Comparison of ENCODE assay signal across 25 cellular contexts in genomic region chr5:115565233-115565632, GRCh38.
"Had no signal": no experiment of that assay in that cellular context is flagged by ENCODE, and none has a peak within 500 bp of the region (broad histone marks: within the 10 kb centered on the region; RNA-seq: fewer than 3 reads in every experiment).

No MANE protein-coding gene starts in this region.

- DNase-seq: activated CD4-positive, alpha-beta T cell treated with anti-CD3 and anti-CD28 coated beads for 1 hour; activated CD4-positive, alpha-beta T cell treated with anti-CD3 and anti-CD28 coated beads, Interleukin-2, amount 10 ng/mL, durations not matched to agents 7 days and 5 days; activated CD8-positive, alpha-beta T cell treated with anti-CD3 and anti-CD28 coated beads for 36 hours; activated T-cell treated with anti-CD3 and anti-CD28 coated beads, Interleukin-2, amount 50 U/mL, for 4 hours; brain microvascular endothelial cell; caudate nucleus; foreskin keratinocyte; heart left ventricle; hypothalamus; naive B cell; nephron progenitor cell; right lobe of liver; stimulated activated CD4-positive, alpha-beta T cell treated with anti-CD3 and anti-CD28 coated beads, Interleukin-2, amount 100 ng/mL, for 48 hours; stimulated activated naive CD4-positive, alpha-beta T cell treated with Interleukin-2 at 50 U/mL for 16 hours; T-helper 2 cell; uterus had no signal

- H3K9me3 ChIP-seq: ascending aorta, heart left ventricle, neutrophil, right lobe of liver, thoracic aorta, uterus had no signal

- H3K27me3 Mint-ChIP-seq: type B pancreatic cell had no signal

- H3K36me3 ChIP-seq: adrenal gland, ascending aorta, brain microvascular endothelial cell, heart left ventricle, neutrophil, right lobe of liver, thoracic aorta, uterus had no signal

- H3K9me3 Mint-ChIP-seq: activated CD8-positive, alpha-beta T cell treated with anti-CD3 and anti-CD28 coated beads for 36 hours; activated naive CD4-positive, alpha-beta T cell treated with anti-CD3 and anti-CD28 coated beads, Interleukin-2, amount 50 U/mL, for 72 hours; type B pancreatic cell had no signal

- H3K4me1 Mint-ChIP-seq: activated CD4-positive, alpha-beta T cell treated with anti-CD3 and anti-CD28 coated beads, Interleukin-2, amount 10 ng/mL, durations not matched to agents 7 days and 5 days; activated T-helper 17 cell treated with anti-CD3 and anti-CD28 coated beads, Interleukin-2, amount 50 U/mL, for 72 hours; naive B cell; nephron progenitor cell; WTC11 had no signal

- H3K27ac ChIP-seq: adrenal gland, ascending aorta, brain microvascular endothelial cell, foreskin keratinocyte, heart left ventricle, neutrophil, right lobe of liver, thoracic aorta, uterus had no signal

- H3K36me3 Mint-ChIP-seq: activated naive CD4-positive, alpha-beta T cell treated with anti-CD3 and anti-CD28 coated beads, Interleukin-2, amount 50 U/mL, for 72 hours; naive B cell; type B pancreatic cell; WTC11 had no signal

- H3K27ac Mint-ChIP-seq: activated CD4-positive, alpha-beta T cell treated with anti-CD3 and anti-CD28 coated beads, Interleukin-2, amount 10 ng/mL, durations not matched to agents 7 days and 5 days; activated CD8-positive, alpha-beta T cell treated with anti-CD3 and anti-CD28 coated beads for 36 hours; activated naive CD4-positive, alpha-beta T cell treated with anti-CD3 and anti-CD28 coated beads, Interleukin-2, amount 50 U/mL, for 72 hours; activated T-helper 17 cell treated with anti-CD3 and anti-CD28 coated beads, Interleukin-2, amount 50 U/mL, for 72 hours; nephron progenitor cell; type B pancreatic cell; WTC11 had no signal

- H3K4me3 ChIP-seq: adrenal gland, ascending aorta, heart left ventricle, lung, right lobe of liver, thoracic aorta, uterus had no signal

- H3K27me3 ChIP-seq: adrenal gland, ascending aorta, brain microvascular endothelial cell, foreskin keratinocyte, heart left ventricle, neutrophil, right lobe of liver, uterus had no signal

- H3K4me1 ChIP-seq: adrenal gland, ascending aorta, foreskin keratinocyte, heart left ventricle, right lobe of liver, uterus had no signal

- H3K4me3 Mint-ChIP-seq: activated CD4-positive, alpha-beta T cell treated with anti-CD3 and anti-CD28 coated beads, Interleukin-2, amount 10 ng/mL, durations not matched to agents 7 days and 5 days; activated CD8-positive, alpha-beta T cell treated with anti-CD3 and anti-CD28 coated beads for 36 hours; activated T-cell treated with anti-CD3 and anti-CD28 coated beads, Interleukin-2, amount 50 U/mL, for 4 hours; activated T-helper 17 cell treated with anti-CD3 and anti-CD28 coated beads, Interleukin-2, amount 50 U/mL, for 72 hours; naive B cell; nephron progenitor cell; type B pancreatic cell; WTC11 had no signal
